ENCODE assay signal across 10 cellular contexts in genomic region chr14:77988966-77989365, GRCh38.
DNase-seq lines count a peak whose midpoint lies in the region; ATAC-seq, FAIRE-seq and TF ChIP-seq lines count a peak whose summit lies in the region.
"Had no signal": no experiment of that assay in that cellular context is flagged by ENCODE, and none has a peak within 500 bp of the region (broad histone marks: within the 10 kb centered on the region; RNA-seq: fewer than 3 reads in every experiment).

No MANE protein-coding gene starts in this region.

- H3K9me3 ChIP-seq in endodermal cell (ENCODE audit: control insufficient read depth, low read length) (no peaks in the 10 kb centered on the region), left lung (no peaks in the 10 kb centered on the region), thyroid gland (no peaks in the 10 kb centered on the region)
- H3K9me3 ChIP-seq in effector memory CD4-positive, alpha-beta T cell (ENCODE audit: control insufficient read depth, low read length): no peaks in the 10 kb centered on the region

- H3K9me3 Mint-ChIP-seq in endodermal cell: peaks cover 7% of the 10 kb centered on the region
- no peaks in the 10 kb centered on the region for H3K9me3 Mint-ChIP-seq in stimulated activated naive B cell treated with anti-CD40 and anti-IgM and Interleukin-4, amounts not matched to agents 10 μg/mL and 1 μg/mL and 100 μg/mL, for 72 hours
- H3K9me3 Mint-ChIP-seq: activated T-cell treated with anti-CD3 and anti-CD28 coated beads, Interleukin-2, amount 50 U/mL, for 24 hours had no signal

- no peak overlapping the region for H3K4me3 Mint-ChIP-seq in endodermal cell
- no peak overlapping the region for H3K4me3 Mint-ChIP-seq in stimulated activated naive B cell treated with anti-CD40 and anti-IgM and Interleukin-4, amounts not matched to agents 10 μg/mL and 1 μg/mL and 100 μg/mL, for 72 hours
- H3K4me3 Mint-ChIP-seq: activated T-cell treated with anti-CD3 and anti-CD28 coated beads, Interleukin-2, amount 50 U/mL, for 24 hours had no signal

- H3K4me1 ChIP-seq in endodermal cell (ENCODE audit: control insufficient read depth, insufficient read depth, low read length): no peaks in the 10 kb centered on the region
- H3K4me1 ChIP-seq in left lung: peaks cover 0 to 3% of the 10 kb centered on the region in 2 donors
- H3K4me1 ChIP-seq in thyroid gland: peaks cover 54% of the 10 kb centered on the region in 2 donors
- H3K4me1 ChIP-seq in effector memory CD4-positive, alpha-beta T cell (ENCODE audit: control insufficient read depth, insufficient read depth, low read length, poor library complexity, severe bottlenecking): no peaks in the 10 kb centered on the region

- H3K27me3 ChIP-seq in endodermal cell (ENCODE audit: control insufficient read depth, insufficient read depth, low read length, poor library complexity, severe bottlenecking) (peaks cover 65% of the 10 kb centered on the region), left lung (no peaks in the 10 kb centered on the region), thyroid gland (no peaks in the 10 kb centered on the region)
- no peaks in the 10 kb centered on the region for H3K27me3 ChIP-seq in effector memory CD4-positive, alpha-beta T cell (replicated peaks; ENCODE audit: control insufficient read depth, insufficient read depth, low read length, poor library complexity, severe bottlenecking)

- no peak overlapping the region for H3K27ac Mint-ChIP-seq in endodermal cell
- H3K27ac Mint-ChIP-seq in stimulated activated naive B cell treated with anti-CD40 and anti-IgM and Interleukin-4, amounts not matched to agents 10 μg/mL and 1 μg/mL and 100 μg/mL, for 72 hours: no peak overlapping the region
- H3K27ac Mint-ChIP-seq: activated T-cell treated with anti-CD3 and anti-CD28 coated beads, Interleukin-2, amount 50 U/mL, for 24 hours had no signal

- no peak for TF ChIP-seq POLR2A in thyroid gland (IDR thresholded peaks at IDR 0.05)
- no peak for TF ChIP-seq POLR2A in GM12892 (IDR thresholded peaks at IDR 0.05; ENCODE audit: low read depth, low read length)

- no peaks in the 10 kb centered on the region for H3K4me1 Mint-ChIP-seq in endodermal cell
- H3K4me1 Mint-ChIP-seq in stimulated activated naive B cell treated with anti-CD40 and anti-IgM and Interleukin-4, amounts not matched to agents 10 μg/mL and 1 μg/mL and 100 μg/mL, for 72 hours: no peaks in the 10 kb centered on the region

- H3K36me3 Mint-ChIP-seq in endodermal cell (ENCODE audit: low read depth): no peaks in the 10 kb centered on the region
- no peaks in the 10 kb centered on the region for H3K36me3 Mint-ChIP-seq in stimulated activated naive B cell treated with anti-CD40 and anti-IgM and Interleukin-4, amounts not matched to agents 10 μg/mL and 1 μg/mL and 100 μg/mL, for 72 hours

- H3K4me3 ChIP-seq in endodermal cell (ENCODE audit: low read length) (no peak overlapping the region), left lung (no peak overlapping the region), thyroid gland (replicated peaks in 1 of 3) (no peak overlapping the region)
- no peak overlapping the region for H3K4me3 ChIP-seq in effector memory CD4-positive, alpha-beta T cell (ENCODE audit: insufficient read depth, low read depth, low read length, poor library complexity, severe bottlenecking)

- peaks cover 35% of the 10 kb centered on the region for H3K27me3 Mint-ChIP-seq in endodermal cell (ENCODE audit: insufficient read depth)
- H3K27me3 Mint-ChIP-seq in stimulated activated naive B cell treated with anti-CD40 and anti-IgM and Interleukin-4, amounts not matched to agents 10 μg/mL and 1 μg/mL and 100 μg/mL, for 72 hours: no peaks in the 10 kb centered on the region

- H3K36me3 ChIP-seq in endodermal cell (ENCODE audit: control insufficient read depth, insufficient read depth, low read length) (no peaks in the 10 kb centered on the region), left lung (no peaks in the 10 kb centered on the region), thyroid gland (no peaks in the 10 kb centered on the region)
- no peaks in the 10 kb centered on the region for H3K36me3 ChIP-seq in effector memory CD4-positive, alpha-beta T cell (ENCODE audit: control insufficient read depth, insufficient read depth, low read length)

- intact Hi-C loops in left lung (cut with DNase I) (no loop called here), thyroid gland (cut with DNase I) (no loop called here)

- H3K9ac ChIP-seq in endodermal cell (ENCODE audit: extremely low read depth, low read length, poor library complexity, severe bottlenecking): no peak overlapping the region

- peak; percentile 80 for ATAC-seq in left lung
- ATAC-seq in stimulated activated naive B cell treated with anti-CD40 and anti-IgM and Interleukin-4, amounts not matched to agents 10 μg/mL and 1 μg/mL and 100 μg/mL, for 72 hours (replicated peaks): no peak

- H3K27ac ChIP-seq in endodermal cell (ENCODE audit: low read depth, low read length) (peak overlapping the region; percentile 82), left lung (peak overlapping the region in 1 of 2 donors; percentile 33), thyroid gland (peak overlapping the region; percentile 66 to 96 (median 89))
- H3K27ac ChIP-seq in effector memory CD4-positive, alpha-beta T cell (ENCODE audit: insufficient read depth, low read length, poor library complexity, severe bottlenecking): no peak overlapping the region

- 67 to 91% methylated on average over 1 to 2 of the region's 2 CpGs for WGBS in endodermal cell (ENCODE audit: insufficient coverage in 1 of 2, insufficient read length in 1 of 2), 2 experiments
- 43 to 52% methylated on average over 2 of the region's 2 CpGs for WGBS in thyroid gland, 2 donors

- peak; percentile 41 for DNase-seq in LHCN-M2 (ENCODE audit: low read depth)
- peak; percentile 22 for DNase-seq in endodermal cell
- DNase-seq in left lung: no peak
- DNase-seq in thyroid gland: peak; percentile 55 to 67
- DNase-seq in stimulated activated naive B cell treated with anti-CD40 and anti-IgM and Interleukin-4, amounts not matched to agents 10 μg/mL and 1 μg/mL and 100 μg/mL, for 72 hours: no peak
- DNase-seq in effector memory CD4-positive, alpha-beta T cell: no peak
- no peak for DNase-seq in ecto neural progenitor cell (ENCODE audit: low spot score)
- DNase-seq in GM12892 (ENCODE audit: insufficient read length): no peak
- DNase-seq: activated T-cell treated with anti-CD3 and anti-CD28 coated beads, Interleukin-2, amount 50 U/mL, for 24 hours; effector CD8-positive, alpha-beta T cell had no signal

- TF ChIP-seq CTCF in endodermal cell (conservative IDR thresholded peaks at IDR 0.05): no peak
- TF ChIP-seq CTCF in left lung (IDR thresholded peaks at IDR 0.05): no peak
- TF ChIP-seq CTCF in thyroid gland (IDR thresholded peaks at IDR 0.05): no peak

- FAIRE-seq in GM12892 (lab: Jason Lieb, UNC): no peak

Comparison
In these comparisons a context has a peak if more than half of its experiments do, and no peak if none do; other contexts are left out.
1. DNase-seq: peak in LHCN-M2 (single experiment), endodermal cell (single experiment) and thyroid gland (2 of 2); none in left lung (0 of 2), stimulated activated naive B cell treated with anti-CD40 and anti-IgM and Interleukin-4, amounts not matched to agents 10 μg/mL and 1 μg/mL and 100 μg/mL, for 72 hours (single experiment), effector memory CD4-positive, alpha-beta T cell (0 of 3), ecto neural progenitor cell (single experiment) and GM12892 (single experiment).